9 cellular contexts compared by ENCODE assay signal in genomic region chr10:88810196-88810961, GRCh38. TPM values are rescaled to one million over a fixed set of nuclear protein-coding genes. Genes with fewer than 3 reads are reported as not detected.
A peak's percentile ranks its signal among the peaks of the same experiment; 100 is the strongest.
DNase-seq lines count a peak whose midpoint lies in the region; ATAC-seq and TF ChIP-seq lines count a peak whose summit lies in the region.
"Had no signal": no experiment of that assay in that cellular context is flagged by ENCODE, and none has a peak within 500 bp of the region (broad histone marks: within the 10 kb centered on the region; RNA-seq: fewer than 3 reads in every experiment).

No MANE protein-coding gene starts in this region.

- no peak overlapping the region for H3K27ac Mint-ChIP-seq in activated CD8-positive, alpha-beta memory T cell treated with anti-CD3 and anti-CD28 coated beads, Interleukin-2, amount 10 ng/mL, durations not matched to agents 7 days and 5 days
- H3K27ac Mint-ChIP-seq: stimulated activated naive CD8-positive, alpha-beta T cell treated with anti-CD3 and anti-CD28 coated beads, Interleukin-15, Interleukin-2, amounts not matched to agents 100 ng/mL and 50 ng/mL, for 24 hours had no signal

- H3K4me1 ChIP-seq in OCI-LY7 (ENCODE audit: insufficient read depth, low read length, poor library complexity, severe bottlenecking) (no peaks in the 10 kb centered on the region), body of pancreas (no peaks in the 10 kb centered on the region), suprapubic skin (peaks cover 3% of the 10 kb centered on the region)

- TF ChIP-seq POLR2A in body of pancreas (IDR thresholded peaks at IDR 0.05) = no peak
- TF ChIP-seq POLR2A in suprapubic skin (IDR thresholded peaks at IDR 0.05) = no peak

- no peaks in the 10 kb centered on the region for H3K9me3 Mint-ChIP-seq in activated CD8-positive, alpha-beta memory T cell treated with anti-CD3 and anti-CD28 coated beads, Interleukin-2, amount 10 ng/mL, durations not matched to agents 7 days and 5 days (ENCODE audit: low read depth)
- H3K9me3 Mint-ChIP-seq: stimulated activated naive CD8-positive, alpha-beta T cell treated with anti-CD3 and anti-CD28 coated beads, Interleukin-15, Interleukin-2, amounts not matched to agents 100 ng/mL and 50 ng/mL, for 24 hours had no signal

- no peak for TF ChIP-seq EP300 in suprapubic skin (IDR thresholded peaks at IDR 0.05)

- WGBS in body of pancreas, 2 donors = 20 to 22% methylated on average over 5 of the region's 5 CpGs
- WGBS in suprapubic skin = 40% methylated on average over 5 of the region's 5 CpGs

- no TSS peak for BruUV-seq in OCI-LY7 (replicated peaks; lab: Mats Ljungman, UMichigan)

- H3K4me3 ChIP-seq in OCI-LY7 (ENCODE audit: low read depth, low read length, poor library complexity, severe bottlenecking) (no peak overlapping the region), body of pancreas (no peak overlapping the region), suprapubic skin (no peak overlapping the region)

- no peaks in the 10 kb centered on the region for H3K79me2 ChIP-seq in OCI-LY7 (ENCODE audit: insufficient read depth, low read depth, low read length)

- no peaks in the 10 kb centered on the region for H4K20me1 ChIP-seq in OCI-LY7 (ENCODE audit: insufficient read depth, low read length)

- H2AFZ ChIP-seq in OCI-LY7 (ENCODE audit: low read length) = no peak overlapping the region

- no peak overlapping the region for H3K4me2 ChIP-seq in OCI-LY7 (ENCODE audit: low read length)

- H3K36me3 ChIP-seq in OCI-LY7 (ENCODE audit: insufficient read depth, low read length) (no peaks in the 10 kb centered on the region), body of pancreas (replicated peaks in 1 of 2; ENCODE audit: insufficient read depth in 1 of 2, low read depth in 2 of 2) (no peaks in the 10 kb centered on the region), suprapubic skin (no peaks in the 10 kb centered on the region)

- ATAC-seq in activated CD8-positive, alpha-beta memory T cell treated with anti-CD3 and anti-CD28 coated beads, Interleukin-2, amount 10 ng/mL, durations not matched to agents 7 days and 5 days = peak; percentile 68
- ATAC-seq in body of pancreas = peak; percentile 63
- no peak for ATAC-seq in HG03025 (IDR thresholded peaks at IDR 0.05; ENCODE audit: low FRiP score, unreplicated experiment)

- H3K9me3 ChIP-seq in OCI-LY7 (ENCODE audit: low read length) (no peaks in the 10 kb centered on the region), body of pancreas (no peaks in the 10 kb centered on the region), suprapubic skin (no peaks in the 10 kb centered on the region)

- TF ChIP-seq CTCF in OCI-LY7 (conservative IDR thresholded peaks at IDR 0.05; ENCODE audit: low read length) (peak; percentile 90), body of pancreas (IDR thresholded peaks at IDR 0.05) (peak; percentile 44 to 72 (median 59)), suprapubic skin (IDR thresholded peaks at IDR 0.05) (peak; percentile 8 to 63)

- no peaks in the 10 kb centered on the region for H3K36me3 Mint-ChIP-seq in activated CD8-positive, alpha-beta memory T cell treated with anti-CD3 and anti-CD28 coated beads, Interleukin-2, amount 10 ng/mL, durations not matched to agents 7 days and 5 days

- H3K9me2 ChIP-seq in OCI-LY7 (ENCODE audit: insufficient read depth, low read length) = no peaks in the 10 kb centered on the region

- no peak for DNase-seq in activated CD8-positive, alpha-beta memory T cell treated with anti-CD3 and anti-CD28 coated beads, Interleukin-2, amount 10 ng/mL, durations not matched to agents 7 days and 5 days
- no peak for DNase-seq in activated CD8-positive, alpha-beta memory T cell treated with anti-CD3 and anti-CD28 coated beads, Interleukin-2, amount 50 U/mL, for 48 hours
- DNase-seq in HT1080 (ENCODE audit: low read depth) (peak; percentile 64), OCI-LY7 (ENCODE audit: low spot score) (peak; percentile 60), body of pancreas (peak; percentile 21 to 66 (median 50)), iris pigment epithelial cell (ENCODE audit: low read depth) (peak; percentile 74), suprapubic skin (ENCODE audit: low spot score in 2 of 2) (no peak)

- H3K4me1 Mint-ChIP-seq in activated CD8-positive, alpha-beta memory T cell treated with anti-CD3 and anti-CD28 coated beads, Interleukin-2, amount 10 ng/mL, durations not matched to agents 7 days and 5 days = peaks cover 5% of the 10 kb centered on the region

- intact Hi-C loops in OCI-LY7 (cut with micrococcal nuclease; ENCODE audit: unreplicated experiment) = loop anchor here (10.0 kb wide), 1 partner anchor 956 kb away; no protein-coding TSS in a partner anchor
- intact Hi-C loops in body of pancreas (cut with DNase I) = no loop called here

- POLR2A ChIA-PET in OCI-LY7 (lab: Charles Lee) = interaction anchor here (0.9 to 1.2 kb wide), 2 partner anchors 11 to 13 kb away, joined by 3 to 5 read pairs; no protein-coding TSS in a partner anchor

- H3K27me3 Mint-ChIP-seq in activated CD8-positive, alpha-beta memory T cell treated with anti-CD3 and anti-CD28 coated beads, Interleukin-2, amount 10 ng/mL, durations not matched to agents 7 days and 5 days = no peaks in the 10 kb centered on the region
- H3K27me3 Mint-ChIP-seq: stimulated activated naive CD8-positive, alpha-beta T cell treated with anti-CD3 and anti-CD28 coated beads, Interleukin-15, Interleukin-2, amounts not matched to agents 100 ng/mL and 50 ng/mL, for 24 hours had no signal

- CTCF ChIA-PET in activated CD8-positive, alpha-beta memory T cell treated with anti-CD3 and anti-CD28 coated beads, Interleukin-2, amount 10 ng/mL, durations not matched to agents 7 days and 5 days (lab: Charles Lee) = interaction anchor here (0.7 to 3.9 kb wide), 15 partner anchors 8 to 245 kb away, joined by 3 to 24 read pairs (median 4); partner anchors contain the start of genes LIPK, RNLS and STAMBPL1
- CTCF ChIA-PET in OCI-LY7 (lab: Charles Lee; ENCODE audit: unreplicated experiment) = interaction anchor here (0.5 kb wide), 1 partner anchor 55 kb away, joined by 3 read pairs; no protein-coding TSS in a partner anchor

- H3K27me3 ChIP-seq in body of pancreas = no peaks in the 10 kb centered on the region
- H3K27me3 ChIP-seq in suprapubic skin = no peaks in the 10 kb centered on the region

- no peak overlapping the region for H3K27ac ChIP-seq in OCI-LY7 (ENCODE audit: low read depth, low read length, poor library complexity, severe bottlenecking)
- H3K27ac ChIP-seq in body of pancreas = no peak overlapping the region
- H3K27ac ChIP-seq in suprapubic skin = no peak overlapping the region

- no peak overlapping the region for H3K4me3 Mint-ChIP-seq in activated CD8-positive, alpha-beta memory T cell treated with anti-CD3 and anti-CD28 coated beads, Interleukin-2, amount 10 ng/mL, durations not matched to agents 7 days and 5 days
- H3K4me3 Mint-ChIP-seq: stimulated activated naive CD8-positive, alpha-beta T cell treated with anti-CD3 and anti-CD28 coated beads, Interleukin-15, Interleukin-2, amounts not matched to agents 100 ng/mL and 50 ng/mL, for 24 hours had no signal

RNA-seq across cellular contexts. Expression of gene LIPM, which starts 7.8 kb away (rescaled TPM):
- not detected for total RNA-seq in activated CD8-positive, alpha-beta memory T cell treated with anti-CD3 and anti-CD28 coated beads, Interleukin-2, amount 10 ng/mL, durations not matched to agents 7 days and 5 days
- not detected in 2 replicates for total RNA-seq in HT1080 (2014; rRNA removed; shearing (Covaris generic))
- polyA plus RNA-seq in HT1080 (2015; cell fraction: cytosol; rRNA removed) = not detected in 2 replicates
- not detected in 2 replicates for polyA plus RNA-seq in HT1080 (2015; cell fraction: nucleus; rRNA removed)
- not detected in 2 replicates for total RNA-seq in OCI-LY7 (2014; rRNA removed; shearing (Covaris generic))
- total RNA-seq in OCI-LY7 (2022) (not detected in 2 replicates), body of pancreas (not detected), suprapubic skin (10 to 100 TPM; 16.7 to 34.9 (median 29.4) TPM)

RNA-seq across cellular contexts. Expression of gene ANKRD22, which starts 41.3 kb away (rescaled TPM):
- under 1 TPM in 1 of 2 experiments, not detected in 1; 0.37 TPM for total RNA-seq in activated CD8-positive, alpha-beta memory T cell treated with anti-CD3 and anti-CD28 coated beads, Interleukin-2, amount 10 ng/mL, durations not matched to agents 7 days and 5 days
- 0.16 and 0.87 TPM in 2 replicates for total RNA-seq in HT1080 (2014; rRNA removed; shearing (Covaris generic))
- polyA plus RNA-seq in HT1080 (2015; cell fraction: cytosol; rRNA removed) = 0.09 and 0.19 TPM in 2 replicates
- polyA plus RNA-seq in HT1080 (2015; cell fraction: nucleus; rRNA removed) = 0.08 and 0.25 TPM in 2 replicates
- not detected in 2 replicates for total RNA-seq in OCI-LY7 (2014; rRNA removed; shearing (Covaris generic))
- not detected in 2 replicates for total RNA-seq in OCI-LY7 (2022)
- 10 to 100 TPM in 1 of 2 donors, 1 to 10 TPM in 1; 5.9 to 13.5 TPM for total RNA-seq in body of pancreas
- total RNA-seq in suprapubic skin = 10 to 100 TPM; 19.6 to 30.1 (median 29.3) TPM

RNA-seq across cellular contexts. Expression of gene LIPN, which starts 50.6 kb away (rescaled TPM):
- total RNA-seq in activated CD8-positive, alpha-beta memory T cell treated with anti-CD3 and anti-CD28 coated beads, Interleukin-2, amount 10 ng/mL, durations not matched to agents 7 days and 5 days = not detected
- total RNA-seq in HT1080 (2014; rRNA removed; shearing (Covaris generic)) = not detected in 2 replicates
- polyA plus RNA-seq in HT1080 (2015; cell fraction: cytosol; rRNA removed) = not detected in 2 replicates
- not detected in 2 replicates for polyA plus RNA-seq in HT1080 (2015; cell fraction: nucleus; rRNA removed)
- not detected in 2 replicates for total RNA-seq in OCI-LY7 (2014; rRNA removed; shearing (Covaris generic))
- total RNA-seq in OCI-LY7 (2022) = not detected in 2 replicates
- total RNA-seq in body of pancreas = not detected
- 10 to 100 TPM in 3 of 4 donors, 1 to 10 TPM in 1; 7.2 to 42.8 (median 30.1) TPM for total RNA-seq in suprapubic skin

Comparison
In these comparisons a context has a peak if more than half of its experiments do, and no peak if none do; other contexts are left out.
1. DNase-seq: peak in HT1080 (single experiment), OCI-LY7 (single experiment), body of pancreas (4 of 4) and iris pigment epithelial cell (single experiment); none in activated CD8-positive, alpha-beta memory T cell treated with anti-CD3 and anti-CD28 coated beads, Interleukin-2, amount 10 ng/mL, durations not matched to agents 7 days and 5 days (single experiment), activated CD8-positive, alpha-beta memory T cell treated with anti-CD3 and anti-CD28 coated beads, Interleukin-2, amount 50 U/mL, for 48 hours (single experiment) and suprapubic skin (0 of 2).
2. CTCF ChIP-seq: peak in every context shown above with its lines; median percentile 90 in OCI-LY7; 59 in body of pancreas; 36 in suprapubic skin.
3. RNA of gene LIPM, which starts 7.8 kb away (total RNA-seq): 16.7 to 34.9 TPM in suprapubic skin; not detected in activated CD8-positive, alpha-beta memory T cell treated with anti-CD3 and anti-CD28 coated beads, Interleukin-2, amount 10 ng/mL, durations not matched to agents 7 days and 5 days, not detected in HT1080, not detected in OCI-LY7 and not detected in body of pancreas; every median in the first group is over 10 times any median in the second.